ENCODE assay signal across 16 cellular contexts in the genomic region with DNA sequence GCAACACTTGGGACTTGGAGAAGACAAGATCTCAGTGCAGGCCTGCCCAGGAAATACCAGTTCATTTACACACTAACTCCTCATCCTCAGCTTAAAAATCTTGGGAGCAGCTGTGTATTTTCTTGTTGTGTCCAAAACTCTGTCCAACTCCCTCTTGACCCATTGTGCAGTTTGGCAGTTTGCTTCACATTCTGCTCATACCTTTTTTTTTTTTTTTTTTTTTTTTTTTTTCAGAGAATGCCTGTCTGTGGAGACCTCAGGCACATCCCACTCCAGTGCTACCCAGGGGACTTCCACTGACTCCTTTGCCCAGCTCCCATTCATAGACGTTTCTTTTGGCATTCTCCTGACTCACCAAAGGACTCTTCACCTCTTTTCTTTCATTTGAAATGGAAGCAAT.
DNase-seq lines count a peak whose midpoint lies in the region; ATAC-seq, FAIRE-seq and TF ChIP-seq lines count a peak whose summit lies in the region.
"Had no signal": no experiment of that assay in that cellular context is flagged by ENCODE, and none has a peak within 500 bp of the region (broad histone marks: within the 10 kb centered on the region; RNA-seq: fewer than 3 reads in every experiment).

No MANE protein-coding gene starts in this region.

- H3K4me1 ChIP-seq in adipocyte (ENCODE audit: control insufficient read depth, insufficient read depth, low read length) (peaks cover 38% of the 10 kb centered on the region), heart right ventricle (no peaks in the 10 kb centered on the region)
- H3K4me1 ChIP-seq: foreskin keratinocyte had no signal

- H3K27me3 ChIP-seq in adipocyte (replicated peaks; ENCODE audit: control insufficient read depth, insufficient read depth, low read length) (no peaks in the 10 kb centered on the region), heart right ventricle (no peaks in the 10 kb centered on the region)

- TF ChIP-seq POLR2A in H54 (IDR thresholded peaks at IDR 0.05; ENCODE audit: low read depth, low read length): no peak

- intact Hi-C loops in heart right ventricle (cut with DNase I): no loop called here

- H3K4me3 ChIP-seq in adipocyte (ENCODE audit: low read length): peak overlapping the region; percentile 67
- H3K4me3 ChIP-seq in heart right ventricle: no peak overlapping the region
- no peak overlapping the region for H3K4me3 ChIP-seq in skeletal muscle cell (ENCODE audit: low read depth, low read length)
- H3K4me3 ChIP-seq: dorsolateral prefrontal cortex had no signal

- 9 to 22% methylated on average over 1 of the region's 1 CpG for WGBS in heart right ventricle, 2 donors

- H3K9me3 ChIP-seq in adipocyte (ENCODE audit: control insufficient read depth, low read length): no peaks in the 10 kb centered on the region
- H3K9me3 ChIP-seq in heart right ventricle: peaks cover 0 to 13% (median 0%) of the 10 kb centered on the region in 11 donors

- H3K9ac ChIP-seq in adipocyte (ENCODE audit: low read length): peak overlapping the region; percentile 86

- ATAC-seq in heart right ventricle (peak in 5 of 8 donors; percentile 39 to 76 (median 52)), GM21723 (IDR thresholded peaks at IDR 0.05; ENCODE audit: unreplicated experiment) (no peak)
- ATAC-seq: foreskin keratinocyte had no signal

- FAIRE-seq in H54 (lab: Jason Lieb, UNC): no peak

- DNase-seq in DMS53 (lab: John Stamatoyannopoulos, UW) (peak; percentile 28), DMS53 treated with DMSO at 0.1 percent for 48 hours (lab: John Stamatoyannopoulos, UW; ENCODE audit: unreplicated experiment) (no peak), adipocyte (ENCODE audit: low read depth) (peak; percentile 71), heart right ventricle (no peak), skeletal muscle cell (ENCODE audit: low read depth) (peak; percentile 69), H54 (ENCODE audit: insufficient read length, low spot score) (no peak), T-helper 1 cell (no peak)
- DNase-seq: activated CD8-positive, alpha-beta memory T cell treated with anti-CD3 and anti-CD28 coated beads for 24 hours; activated effector memory CD4-positive, alpha-beta T cell treated with Interleukin-2 at 50 U/mL for 16 hours; aorta; dorsolateral prefrontal cortex; foreskin keratinocyte; NCI-H1092 treated with DMSO at 0.1 percent for 48 hours; stimulated activated CD4-positive, alpha-beta T cell treated with anti-CD3 and anti-CD28 coated beads, Interleukin-2, amount 100 ng/mL, for 48 hours had no signal

- no peaks in the 10 kb centered on the region for H3K36me3 ChIP-seq in adipocyte (ENCODE audit: control insufficient read depth, insufficient read depth, low read length, severe bottlenecking)
- no peaks in the 10 kb centered on the region for H3K36me3 ChIP-seq in heart right ventricle

- TF ChIP-seq CTCF in heart right ventricle (IDR thresholded peaks at IDR 0.05): no peak

- peak overlapping the region in 1 of 10 donors; percentile 44 for H3K27ac ChIP-seq in heart right ventricle
- H3K27ac ChIP-seq: 22Rv1, dorsolateral prefrontal cortex, foreskin keratinocyte had no signal

Comparison
In these comparisons a context has a peak if more than half of its experiments do, and no peak if none do; other contexts are left out.
1. DNase-seq: peak in DMS53 (single experiment), adipocyte (single experiment) and skeletal muscle cell (single experiment); none in DMS53 treated with DMSO at 0.1 percent for 48 hours (single experiment), heart right ventricle (0 of 2), H54 (single experiment) and T-helper 1 cell (0 of 5).